Comparison of ENCODE assay signal across 1 cellular context in genomic region chr11:9266926-9267325, GRCh38.
TF ChIP-seq lines count a peak whose summit lies in the region.

No MANE protein-coding gene starts in this region.

TF ChIP-seq in HepG2, 621 proteins besides CTCF, POLR2A, EP300 and RAD21:
- no peak for TF ChIP-seq ARNT (IDR thresholded peaks at IDR 0.05)
- no peak for TF ChIP-seq NFYC (CRISPR knock-in tag; IDR thresholded peaks at IDR 0.05)
- TF ChIP-seq ZC3H13 (CRISPR knock-in tag; IDR thresholded peaks at IDR 0.05): no peak
- TF ChIP-seq FLYWCH1 (CRISPR knock-in tag; IDR thresholded peaks at IDR 0.05): no peak
- TF ChIP-seq FOSL1 (CRISPR knock-in tag; IDR thresholded peaks at IDR 0.05; ENCODE audit: borderline replicate concordance): no peak
- no peak for TF ChIP-seq BCL3 (CRISPR knock-in tag; IDR thresholded peaks at IDR 0.05)
- TF ChIP-seq CBFB (CRISPR knock-in tag; IDR thresholded peaks at IDR 0.05): no peak
- no peak for TF ChIP-seq KDM5A (IDR thresholded peaks at IDR 0.05; ENCODE audit: borderline replicate concordance, low read length)
- TF ChIP-seq MLX (CRISPR knock-in tag; IDR thresholded peaks at IDR 0.05): no peak
- TF ChIP-seq AGO2 (optimal IDR thresholded peaks at IDR 0.05; ENCODE audit: low read depth, low read length): no peak
- TF ChIP-seq NFATC3 (CRISPR knock-in tag; IDR thresholded peaks at IDR 0.05): no peak
- TF ChIP-seq NPAS2 (CRISPR knock-in tag; IDR thresholded peaks at IDR 0.05; ENCODE audit: borderline replicate concordance): no peak
- TF ChIP-seq PHF8 (CRISPR knock-in tag; IDR thresholded peaks at IDR 0.05): no peak
- no peak for TF ChIP-seq NFIB (CRISPR knock-in tag; IDR thresholded peaks at IDR 0.05; ENCODE audit: borderline replicate concordance)
- no peak for TF ChIP-seq CENPX (CRISPR knock-in tag; IDR thresholded peaks at IDR 0.05)
- TF ChIP-seq ZBTB8A (CRISPR knock-in tag; IDR thresholded peaks at IDR 0.05; ENCODE audit: borderline replicate concordance, low read depth): no peak
- TF ChIP-seq ZNF225 (CRISPR knock-in tag; IDR thresholded peaks at IDR 0.05): no peak
- no peak for TF ChIP-seq ZFP1 (CRISPR knock-in tag; IDR thresholded peaks at IDR 0.05)
